Comparison of ENCODE assay signal across 1 cellular context in the genomic region with DNA sequence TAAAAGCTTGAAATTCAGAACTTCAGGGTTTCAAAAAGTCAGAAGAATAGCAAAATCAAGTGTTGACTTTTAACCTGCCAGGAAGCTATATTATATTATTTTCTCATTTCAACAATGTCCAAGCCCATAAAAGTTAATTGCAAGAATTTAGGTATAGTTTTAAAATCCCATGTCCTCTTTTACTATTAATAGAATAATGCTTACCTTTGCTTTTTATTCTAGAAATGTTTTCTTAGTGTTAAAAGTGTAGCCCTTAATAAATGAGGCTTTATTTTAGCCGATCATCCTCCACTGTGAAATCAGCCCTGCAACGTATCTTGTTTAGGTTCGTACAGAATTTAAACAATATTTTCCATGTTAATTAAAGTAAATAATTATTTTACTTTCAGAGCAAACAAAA.
TF ChIP-seq lines count a peak whose summit lies in the region.

No MANE protein-coding gene starts in this region.

TF ChIP-seq in HepG2, 621 proteins besides CTCF, POLR2A, EP300 and RAD21 (continued from another document):
- TF ChIP-seq ZNF280D (CRISPR knock-in tag; IDR thresholded peaks at IDR 0.05) (no peak), MAFF (IDR thresholded peaks at IDR 0.05; ENCODE audit: low read depth, low read length) (peak; percentile 38; the same call in 1 of the 2 replicates), SAP130 (CRISPR knock-in tag; IDR thresholded peaks at IDR 0.05; ENCODE audit: low read depth) (no peak), MAFK (conservative IDR thresholded peaks at IDR 0.05 in 1 of 2, IDR thresholded peaks at IDR 0.05 in 1 of 2; ENCODE audit: low read length in 2 of 2) (peak in 1 of 2 experiments; percentile 60; a peak in 3 of 4 replicates)
TF ChIP-seq in HepG2: peak in this region for 2.
